ENCODE assay signal across 8 cellular contexts in the genomic region with DNA sequence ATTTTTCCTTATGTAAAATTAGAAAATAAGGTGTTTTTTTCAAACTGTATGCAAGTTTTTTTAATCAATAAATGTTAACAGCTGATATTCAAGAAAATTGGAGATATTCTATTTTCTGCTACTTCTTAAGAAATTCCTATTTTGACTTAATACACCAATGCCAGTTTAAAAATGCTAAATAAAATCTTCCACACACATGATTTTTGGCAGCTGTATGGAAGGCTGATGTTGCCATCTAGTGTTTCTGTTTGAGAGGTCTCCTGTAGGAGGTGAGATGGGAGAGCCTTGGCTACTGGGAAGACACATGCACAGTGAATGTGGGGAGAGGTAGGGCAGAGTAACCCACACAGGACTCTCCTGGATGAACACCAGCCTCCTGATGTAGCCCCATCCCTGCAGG.
A peak's percentile ranks its signal among the peaks of the same experiment; 100 is the strongest.
DNase-seq lines count a peak whose midpoint lies in the region; ATAC-seq lines count a peak whose summit lies in the region.

No MANE protein-coding gene starts in this region.

- ATAC-seq in GM19455 (IDR thresholded peaks at IDR 0.05; ENCODE audit: unreplicated experiment) (peak; percentile 78), HG03460 (IDR thresholded peaks at IDR 0.05; ENCODE audit: unreplicated experiment) (no peak)

- DNase-seq in NCI-H2107 treated with DMSO at 0.1 percent for 48 hours (lab: John Stamatoyannopoulos, UW; ENCODE audit: unreplicated experiment) (peak; percentile 6), NCI-H2107 (lab: John Stamatoyannopoulos, UW) (no peak), HuH-7.5 (ENCODE audit: low spot score) (peak; percentile 11), T-helper 1 cell (peak in 4 of 5 donors; percentile 3 to 33 (median 15)), midbrain (lab: John Stamatoyannopoulos, UW) (peak; percentile 34)
- peak; percentile 3 for DNase-seq in effector CD4-positive, alpha-beta T cell
